8 cellular contexts compared by ENCODE assay signal in the genomic region with DNA sequence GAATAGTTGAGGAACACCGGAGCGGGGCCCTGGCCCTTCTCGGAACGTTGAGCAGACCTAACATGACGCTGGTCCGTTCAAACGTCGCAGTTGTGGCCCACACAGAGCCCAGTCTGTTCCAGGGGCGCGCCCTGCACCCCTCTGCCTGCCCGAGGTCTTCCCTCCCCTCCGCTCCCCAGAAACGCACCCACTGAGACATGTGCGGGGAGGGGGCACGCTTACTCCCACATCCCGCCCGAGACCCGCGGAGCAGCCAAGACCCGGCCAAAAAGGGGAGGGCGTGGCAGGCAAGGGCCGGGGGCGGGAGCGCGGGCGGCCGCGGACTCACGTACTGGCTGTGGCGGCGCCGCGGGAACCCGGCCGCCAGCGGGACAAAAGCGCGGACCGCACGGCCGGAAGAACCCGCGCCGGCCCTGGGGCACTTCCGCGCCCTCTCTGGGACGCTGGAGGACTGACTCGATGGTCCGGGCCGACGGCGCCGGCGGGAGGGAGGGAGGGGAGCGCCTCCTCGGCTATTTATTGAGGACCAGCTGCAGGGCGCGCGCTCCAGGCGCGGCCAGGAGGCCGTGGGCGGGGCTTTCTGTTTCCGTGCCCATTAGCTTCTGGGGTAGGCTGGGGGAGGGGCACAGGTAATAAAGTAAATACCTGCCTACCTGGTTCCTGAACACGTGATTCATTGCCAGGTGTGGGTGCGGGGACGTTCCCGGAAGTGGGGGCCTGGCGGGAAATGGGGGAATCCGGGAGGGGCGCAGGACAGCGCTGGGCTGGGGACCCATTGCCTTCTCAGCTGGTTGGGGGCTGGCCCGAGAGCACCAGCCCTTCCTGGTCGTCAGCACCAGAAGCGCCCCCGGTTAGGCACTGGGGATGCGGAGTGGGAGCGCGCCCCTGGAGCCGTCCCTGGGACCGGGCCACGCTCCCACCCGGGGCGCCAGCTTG. TPM values are rescaled to one million over a fixed set of nuclear protein-coding genes. Genes with fewer than 3 reads are reported as not detected.
DNase-seq lines count a peak whose midpoint lies in the region; ATAC-seq, FAIRE-seq and TF ChIP-seq lines count a peak whose summit lies in the region.

A gene (minus strand): TSS at position 390 of the 936 bp plus-strand sequence. CDS start 57 bp downstream, at position 333.

- H2AFZ ChIP-seq in OCI-LY1 (ENCODE audit: low read length) (no peak within 1 kb of the TSS), endothelial cell of umbilical vein (ENCODE audit: low read depth, low read length) (peak within 1 kb of the TSS; percentile 89)

- H3K79me2 ChIP-seq in OCI-LY1 (ENCODE audit: insufficient read depth, low read length) (peaks cover 3% of the 10 kb centered on the region; the same call in 1 of the 2 replicates), endothelial cell of umbilical vein (ENCODE audit: control insufficient read depth, insufficient read depth, low read length) (peaks cover 6% of the 10 kb centered on the region)

- TF ChIP-seq CTCF in OCI-LY1 (IDR thresholded peaks at IDR 0.05; ENCODE audit: low read length) (no peak), endothelial cell of umbilical vein (IDR thresholded peaks at IDR 0.05; ENCODE audit: extremely low read depth in 1 of 2, insufficient read depth in 1 of 2, low read depth in 1 of 2, low read length in 2 of 2) (no peak)

- H3K36me3 ChIP-seq in HUES6 (ENCODE audit: control insufficient read depth, insufficient read depth, low read length): peaks cover 21% of the 10 kb centered on the region
- peaks cover 14% of the 10 kb centered on the region for H3K36me3 ChIP-seq in OCI-LY1 (ENCODE audit: insufficient read depth, low read length)
- H3K36me3 ChIP-seq in endothelial cell of umbilical vein (ENCODE audit: control insufficient read depth in 2 of 2, extremely low read depth in 1 of 2, insufficient read depth in 2 of 2, low read length in 2 of 2): no peaks in the 10 kb centered on the region

- no peaks in the 10 kb centered on the region for H3K9me1 ChIP-seq in endothelial cell of umbilical vein (replicated peaks; ENCODE audit: control insufficient read depth, extremely low read depth, insufficient read depth, low read length)

- CTCF ChIA-PET in endothelial cell of umbilical vein (lab: Charles Lee): interaction anchor here (2.8 kb wide), 1 partner anchor 76 kb away, joined by 14 read pairs; no protein-coding TSS in a partner anchor

- peaks cover 8% of the 10 kb centered on the region; the same call in 1 of the 2 replicates for H3F3A ChIP-seq in OCI-LY1 (ENCODE audit: insufficient read depth, low read length)

- H3K9ac ChIP-seq in HUES6 (ENCODE audit: low read length) (peak within 1 kb of the TSS; percentile 92), OCI-LY1 (ENCODE audit: low read length) (peak within 1 kb of the TSS; percentile 99), endothelial cell of umbilical vein (replicated peaks; ENCODE audit: extremely low read depth, insufficient read depth, low read length) (peak within 1 kb of the TSS; percentile 70)

- TF ChIP-seq POLR2A in endothelial cell of umbilical vein (IDR thresholded peaks at IDR 0.05; ENCODE audit: low read depth, low read length): peak; percentile 59

- H3K27me3 ChIP-seq in HUES6 (ENCODE audit: control insufficient read depth, insufficient read depth, low read length): no peaks in the 10 kb centered on the region
- H3K27me3 ChIP-seq in OCI-LY1 (ENCODE audit: insufficient read depth, low read length): no peaks in the 10 kb centered on the region
- no peaks in the 10 kb centered on the region for H3K27me3 ChIP-seq in endothelial cell of umbilical vein (ENCODE audit: control insufficient read depth in 2 of 2, insufficient read depth in 2 of 2, low read length in 2 of 2)

- H3K9me3 ChIP-seq in HUES6 (ENCODE audit: control insufficient read depth, insufficient read depth, low read depth, low read length): no peaks in the 10 kb centered on the region
- H3K9me3 ChIP-seq in OCI-LY1 (ENCODE audit: low read length): no peaks in the 10 kb centered on the region
- H3K9me3 ChIP-seq in endothelial cell of umbilical vein (replicated peaks; ENCODE audit: control insufficient read depth, insufficient read depth, low read length): no peaks in the 10 kb centered on the region

- no peaks in the 10 kb centered on the region for H3K9me2 ChIP-seq in OCI-LY1 (ENCODE audit: low read depth, low read length)

- dilution Hi-C loops in endothelial cell of umbilical vein (cut with MboI; ENCODE audit: extremely low pct_ligation_motif_present, low sequenced_read_pairs): no loop called here

- peak within 1 kb of the TSS; percentile 100 for H3K4me3 ChIP-seq in HUES6 (ENCODE audit: low read depth, low read length)
- H3K4me3 ChIP-seq in OCI-LY1 (ENCODE audit: low read depth, low read length, poor library complexity, severe bottlenecking): peak within 1 kb of the TSS; percentile 97
- peak within 1 kb of the TSS; percentile 44 to 79 (median 67) for H3K4me3 ChIP-seq in endothelial cell of umbilical vein (replicated peaks in 1 of 3; ENCODE audit: insufficient read depth in 1 of 3, low read depth in 1 of 3, low read length in 3 of 3)

- intact Hi-C loops in endothelial cell of umbilical vein (cut with micrococcal nuclease): loop anchor here (1.0 to 2.0 kb wide), 8 partner anchors 8 to 400 kb away; a partner anchor contains a TSS

- peak within 1 kb of the TSS; percentile 86 for H3K4me2 ChIP-seq in OCI-LY1 (ENCODE audit: low read length)
- H3K4me2 ChIP-seq in endothelial cell of umbilical vein (ENCODE audit: insufficient read depth, low read length): peak within 1 kb of the TSS; percentile 74

- H3K4me1 ChIP-seq in HUES6 (ENCODE audit: control insufficient read depth, insufficient read depth, low read length): peaks cover 10% of the 10 kb centered on the region
- peaks cover 32% of the 10 kb centered on the region for H3K4me1 ChIP-seq in OCI-LY1 (ENCODE audit: insufficient read depth, low read length, severe bottlenecking)
- H3K4me1 ChIP-seq in endothelial cell of umbilical vein (ENCODE audit: control insufficient read depth, extremely low read depth, insufficient read depth, low read length): peaks cover 10% of the 10 kb centered on the region

- FAIRE-seq in endothelial cell of umbilical vein (lab: Jason Lieb, UNC): peak; percentile 90

- peak within 1 kb of the TSS; percentile 90 for H3K27ac ChIP-seq in HUES6 (ENCODE audit: low read depth, low read length)
- H3K27ac ChIP-seq in OCI-LY1 (ENCODE audit: low read depth, low read length, poor library complexity, severe bottlenecking): peak within 1 kb of the TSS; percentile 92
- peak within 1 kb of the TSS; percentile 55 for H3K27ac ChIP-seq in endothelial cell of umbilical vein (ENCODE audit: insufficient read depth, low read depth, low read length)

- BruUV-seq in endothelial cell of umbilical vein (replicated peaks; lab: Mats Ljungman, UMichigan): TSS peak; percentile 71

- H4K20me1 ChIP-seq in OCI-LY1 (ENCODE audit: insufficient read depth, low read length) (no peaks in the 10 kb centered on the region), endothelial cell of umbilical vein (replicated peaks; ENCODE audit: control insufficient read depth, extremely low read depth, insufficient read depth, low read length) (no peaks in the 10 kb centered on the region)

- POLR2A ChIA-PET in endothelial cell of umbilical vein (lab: Charles Lee): interaction anchor here (0.9 kb wide), 1 partner anchor 51 kb away, joined by 3 read pairs; no protein-coding TSS in a partner anchor

- peak; percentile 94 for DNase-seq in D341Med (ENCODE audit: low spot score)
- peak; percentile 85 for DNase-seq in activated CD8-positive, alpha-beta memory T cell treated with anti-CD3 and anti-CD28 coated beads, Interleukin-2, amount 50 U/mL, for 4 hours
- DNase-seq in endothelial cell of umbilical vein (ENCODE audit: low read depth, low spot score): peak; percentile 90
- DNase-seq in middle frontal gyrus (ENCODE audit: extremely low spot score, low spot score): peak; percentile 75
- peak; percentile 72 to 78 for DNase-seq in stimulated activated CD8-positive, alpha-beta memory T cell treated with anti-CD3 and anti-CD28 coated beads, Interleukin-2, amount 100 ng/mL, for 1 hour (ENCODE audit: low read depth in 2 of 2)

- ATAC-seq in GM21447 (IDR thresholded peaks at IDR 0.05; ENCODE audit: unreplicated experiment): peak; percentile 73

TF ChIP-seq in endothelial cell of umbilical vein, 7 proteins besides CTCF, POLR2A, EP300 and RAD21:
- TF ChIP-seq GATA2 (IDR thresholded peaks at IDR 0.05; ENCODE audit: insufficient read depth, insufficient read length, low read depth, low read length): no peak
- TF ChIP-seq POLR2AphosphoS5 (IDR thresholded peaks at IDR 0.05; ENCODE audit: insufficient read depth, low read depth, low read length): peak; percentile 70

RNA-seq across cellular contexts. Expression of the gene that starts here (rescaled TPM):
- total RNA-seq in endothelial cell of umbilical vein: 14.6 and 19.7 TPM in 2 replicates
- 3.3 and 3.7 TPM in 2 replicates for polyA plus RNA-seq in endothelial cell of umbilical vein
- 5.8 and 7.0 TPM in 2 replicates for polyA plus RNA-seq in endothelial cell of umbilical vein (2011; cell fraction: cytosol; rRNA removed)
- 13.3 and 20.5 TPM in 2 replicates for polyA plus RNA-seq in endothelial cell of umbilical vein (2011; cell fraction: nucleus; rRNA removed)
- polyA plus RNA-seq in endothelial cell of umbilical vein (2012): 11.7 and 15.7 TPM in 2 replicates
- polyA minus RNA-seq in endothelial cell of umbilical vein: 4.4 and 5.8 TPM in 2 replicates
- 14.7 TPM for polyA minus RNA-seq in endothelial cell of umbilical vein (2011; cell fraction: cytosol; rRNA and poly(A)+ RNA removed)
- 6.6 and 7.7 TPM in 2 replicates for polyA minus RNA-seq in endothelial cell of umbilical vein (2011; cell fraction: nucleus; rRNA and poly(A)+ RNA removed)

Comparison
In these comparisons a context has a peak if more than half of its experiments do, and no peak if none do; other contexts are left out.
1. Peak in every context shown above with its lines: DNase-seq, ATAC-seq, H3K4me3 ChIP-seq and H3K27ac ChIP-seq.